ENCODE assay signal across 8 cellular contexts in the genomic region with DNA sequence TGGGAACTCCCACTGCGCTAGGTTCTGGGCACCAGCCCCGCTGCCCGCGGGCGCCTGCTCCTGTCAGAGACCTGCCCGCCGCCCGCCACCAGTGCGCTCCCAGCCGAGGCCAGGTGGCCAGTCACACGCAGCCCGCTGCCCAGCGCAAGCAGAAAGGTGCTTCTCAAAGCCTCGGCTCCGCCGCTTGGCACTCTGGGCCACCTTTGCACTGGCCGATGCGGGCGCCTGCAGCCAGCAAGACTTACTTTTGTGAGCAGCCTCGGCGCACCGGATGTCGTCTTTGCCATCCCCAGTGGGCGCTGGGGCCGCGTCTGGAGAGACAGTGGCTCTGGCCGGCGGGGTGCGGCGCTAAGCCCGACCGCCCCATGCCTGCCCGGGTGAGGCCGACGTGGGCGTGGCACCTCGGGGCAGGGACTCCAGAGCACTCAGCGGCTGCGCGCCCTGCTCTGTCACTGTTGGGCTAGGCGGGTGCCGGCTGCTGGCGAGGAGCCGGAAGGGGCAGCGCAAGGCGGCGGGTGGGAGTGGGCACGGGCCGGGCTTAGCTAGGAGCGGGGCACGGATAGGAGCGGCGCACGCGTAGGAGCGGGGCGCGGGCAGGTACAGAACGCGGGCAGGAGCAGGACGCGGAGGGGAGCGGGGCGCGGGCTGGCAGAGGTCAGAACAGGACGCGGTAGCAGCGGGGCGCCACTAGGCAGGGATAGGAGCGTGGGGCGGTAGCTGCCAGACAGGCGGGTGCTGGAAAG. TPM values are rescaled to one million over a fixed set of nuclear protein-coding genes. Genes with fewer than 3 reads are reported as not detected.
DNase-seq lines count a peak whose midpoint lies in the region; ATAC-seq and TF ChIP-seq lines count a peak whose summit lies in the region.
"Not testable (repeated sequence)": the region's sequence is repeated elsewhere in the genome, so short reads cannot be mapped to it uniquely, and the experiment has no call there.

No MANE protein-coding gene starts in this region.

- intact Hi-C loops in activated naive CD4-positive, alpha-beta T cell treated with anti-CD3 and anti-CD28 coated beads for 36 hours (cut with micrococcal nuclease); testis (cut with DNase I; ENCODE audit: low total_unique reads): not testable (repeated sequence)

- TF ChIP-seq POLR2A in testis (IDR thresholded peaks at IDR 0.05), result not testable (repeated sequence)

- not testable (repeated sequence) for H3K9me2 ChIP-seq in MM.1S (replicated peaks; ENCODE audit: insufficient read depth, low read length)

- H3K36me3 Mint-ChIP-seq in T-helper 17 cell (ENCODE audit: low read depth); activated naive CD4-positive, alpha-beta T cell treated with anti-CD3 and anti-CD28 coated beads for 36 hours (ENCODE audit: low read depth); effector memory CD8-positive, alpha-beta T cell (ENCODE audit: insufficient read depth): not testable (repeated sequence)

- H3K27me3 Mint-ChIP-seq in T-helper 17 cell, result peaks cover 31% of the 10 kb centered on the region
- peaks cover 12% of the 10 kb centered on the region for H3K27me3 Mint-ChIP-seq in activated naive CD4-positive, alpha-beta T cell treated with anti-CD3 and anti-CD28 coated beads for 36 hours (ENCODE audit: low read depth)
- peaks cover 26 to 33% of the 10 kb centered on the region in 2 donors for H3K27me3 Mint-ChIP-seq in effector memory CD8-positive, alpha-beta T cell

- H3K4me3 Mint-ChIP-seq in T-helper 17 cell, result peak overlapping the region; percentile 83
- H3K4me3 Mint-ChIP-seq in activated naive CD4-positive, alpha-beta T cell treated with anti-CD3 and anti-CD28 coated beads for 36 hours, result peak overlapping the region; percentile 73
- H3K4me3 Mint-ChIP-seq in effector memory CD8-positive, alpha-beta T cell, result peak overlapping the region; percentile 31 to 49

- H3K9me3 ChIP-seq in MM.1S (replicated peaks; ENCODE audit: insufficient read depth, low read length); T-helper 17 cell (ENCODE audit: control insufficient read depth, low read length, poor library complexity, severe bottlenecking); iPS-18c (ENCODE audit: control insufficient read depth, insufficient read depth, low read length); testis: not testable (repeated sequence)

- H3K4me2 ChIP-seq in MM.1S (ENCODE audit: low read depth, low read length), result peak overlapping the region; percentile 72; the same call in 1 of the 2 replicates

- in situ Hi-C loops in Caki2 (cut with HindIII; ENCODE audit: low pct_unique_long_range_greater_than_20kb, low sequenced_read_pairs), result not testable (repeated sequence)

- H3K4me3 ChIP-seq in MM.1S (ENCODE audit: low read length) (peak overlapping the region; percentile 48), iPS-18c (ENCODE audit: insufficient read depth, low read depth, low read length) (peak overlapping the region; percentile 43; the same call in 1 of the 2 replicates), testis (peak overlapping the region; percentile 49 to 60)

- H3K4me1 Mint-ChIP-seq in T-helper 17 cell, result peaks cover 16% of the 10 kb centered on the region
- peaks cover 13% of the 10 kb centered on the region for H3K4me1 Mint-ChIP-seq in activated naive CD4-positive, alpha-beta T cell treated with anti-CD3 and anti-CD28 coated beads for 36 hours (ENCODE audit: low read depth)
- not testable (repeated sequence) for H3K4me1 Mint-ChIP-seq in effector memory CD8-positive, alpha-beta T cell (ENCODE audit: low read depth in 2 of 2)

- WGBS in testis, 2 donors, result 0 to 2% methylated on average over 14 to 58 of the region's 72 CpGs

- H3K4me1 ChIP-seq in MM.1S (ENCODE audit: low read length); testis: not testable (repeated sequence)

- CTCF ChIA-PET in activated naive CD4-positive, alpha-beta T cell treated with anti-CD3 and anti-CD28 coated beads for 36 hours (lab: Charles Lee), result not testable (repeated sequence)

- H3K27me3 ChIP-seq in MM.1S (replicated peaks; ENCODE audit: insufficient read depth, low read length); testis: not testable (repeated sequence)

- H4K20me1 ChIP-seq in MM.1S (ENCODE audit: insufficient read depth, low read length), result not testable (repeated sequence)

- H3K9ac ChIP-seq in MM.1S (ENCODE audit: low read length), result not testable (repeated sequence)

- not testable (repeated sequence) for H3K36me3 ChIP-seq in MM.1S (replicated peaks; ENCODE audit: insufficient read depth, low read length); testis (ENCODE audit: low read depth, missing control alignments)

- not testable (repeated sequence) for H3K9me3 Mint-ChIP-seq in activated naive CD4-positive, alpha-beta T cell treated with anti-CD3 and anti-CD28 coated beads for 36 hours; effector memory CD8-positive, alpha-beta T cell

- peak; percentile 32 for ATAC-seq in T-helper 17 cell
- peak; percentile 48 for ATAC-seq in effector memory CD8-positive, alpha-beta T cell (replicated peaks)
- peak; percentile 55 for ATAC-seq in omental fat pad (ENCODE audit: low FRiP score)

- DNase-seq in Caki2 (ENCODE audit: low read depth) (peak; percentile 64), testis (peak; percentile 48)
- not testable (repeated sequence) for DNase-seq in MM.1S; T-helper 17 cell; effector memory CD8-positive, alpha-beta T cell; omental fat pad (ENCODE audit: low spot score)
- peak; percentile 26 for DNase-seq in activated naive CD4-positive, alpha-beta T cell treated with anti-CD3 and anti-CD28 coated beads for 36 hours

- H3F3A ChIP-seq in MM.1S (ENCODE audit: insufficient read depth, low read length), result not testable (repeated sequence)

- H3K27ac ChIP-seq in MM.1S (ENCODE audit: low read length); testis: not testable (repeated sequence)

- H2AFZ ChIP-seq in MM.1S (ENCODE audit: low read length), result 0 out of 2 replicates have a peak overlapping the region, but pooled peaks have one; percentile 38

- not testable (repeated sequence) for TF ChIP-seq CTCF in MM.1S (IDR thresholded peaks at IDR 0.05; ENCODE audit: low read length); omental fat pad (IDR thresholded peaks at IDR 0.05); testis (IDR thresholded peaks at IDR 0.05)

- H3K79me2 ChIP-seq in MM.1S (ENCODE audit: low read length), result not testable (repeated sequence)

- H3K27ac Mint-ChIP-seq in T-helper 17 cell; activated naive CD4-positive, alpha-beta T cell treated with anti-CD3 and anti-CD28 coated beads for 36 hours; effector memory CD8-positive, alpha-beta T cell: not testable (repeated sequence)

RNA-seq across cellular contexts. Expression of a gene that starts 39.1 kb away (rescaled TPM):
- 6.7 and 19.8 TPM in 2 replicates for total RNA-seq in Caki2 (2014; rRNA removed; shearing (Covaris generic); ENCODE audit: low replicate concordance)
- total RNA-seq in T-helper 17 cell, result 10 to 100 TPM; 21.9 to 22.6 TPM
- total RNA-seq in activated naive CD4-positive, alpha-beta T cell treated with anti-CD3 and anti-CD28 coated beads for 36 hours, result 10 to 100 TPM; 28.4 to 30.3 TPM
- total RNA-seq in omental fat pad, result 10 to 100 TPM in 3 of 4 donors, 1 to 10 TPM in 1; 8.3 to 18.0 (median 10.7) TPM
- 100 to 1,000 TPM; 106 to 119 TPM for total RNA-seq in testis
- 97.9 TPM for polyA plus RNA-seq in testis (ENCODE audit: insufficient read depth, low read depth, low replicate concordance)
